14 cellular contexts compared by ENCODE assay signal in genomic region chrX:107272431-107272921, GRCh38.
DNase-seq lines count a peak whose midpoint lies in the region; FAIRE-seq and TF ChIP-seq lines count a peak whose summit lies in the region.
"Had no signal": no experiment of that assay in that cellular context is flagged by ENCODE, and none has a peak within 500 bp of the region (broad histone marks: within the 10 kb centered on the region; RNA-seq: fewer than 3 reads in every experiment).

No MANE protein-coding gene starts in this region.

- FAIRE-seq in H54 (lab: Jason Lieb, UNC), result no peak
- FAIRE-seq: G401.6 had no signal

- H3K27ac Mint-ChIP-seq in activated T-cell treated with anti-CD3 and anti-CD28 coated beads, Interleukin-2, amount 50 U/mL, for 24 hours, result no peak overlapping the region
- no peak overlapping the region for H3K27ac Mint-ChIP-seq in activated naive CD8-positive, alpha-beta T cell
- H3K27ac Mint-ChIP-seq in osteocyte (ENCODE audit: unreplicated experiment) (no peak overlapping the region), chondrocyte (ENCODE audit: unreplicated experiment) (no peak overlapping the region)

- DNase-seq in activated T-cell treated with anti-CD3 and anti-CD28 coated beads, Interleukin-2, amount 50 U/mL, for 24 hours, result peak; percentile 34
- DNase-seq in activated T-cell treated with anti-CD3 and anti-CD28 coated beads for 4 hours, result no peak
- DNase-seq in stimulated activated CD4-positive, alpha-beta T cell treated with anti-CD3 and anti-CD28 coated beads, Interleukin-4, amount 100 ng/mL, for 48 hours (ENCODE audit: low read depth in 2 of 2), result peak; percentile 0 to 2
- DNase-seq in osteocyte (ENCODE audit: extremely low spot score, unreplicated experiment), result no peak
- DNase-seq in chondrocyte (ENCODE audit: low spot score), result no peak
- DNase-seq in H54 (ENCODE audit: insufficient read length, low spot score), result no peak
- DNase-seq: activated CD4-positive, CD25-positive, alpha-beta regulatory T cell; central memory CD4-positive, alpha-beta T cell; NCI-H2081; Peyer's patch had no signal

- no peaks in the 10 kb centered on the region for H3K36me3 ChIP-seq in iPS-18a (ENCODE audit: control insufficient read depth, low read depth, low read length)
- H3K36me3 ChIP-seq: neutrophil, Peyer's patch had no signal

- H3K36me3 Mint-ChIP-seq in activated T-cell treated with anti-CD3 and anti-CD28 coated beads, Interleukin-2, amount 50 U/mL, for 24 hours (ENCODE audit: low read depth), result no peaks in the 10 kb centered on the region
- no peaks in the 10 kb centered on the region for H3K36me3 Mint-ChIP-seq in activated naive CD8-positive, alpha-beta T cell
- H3K36me3 Mint-ChIP-seq in osteocyte (ENCODE audit: unreplicated experiment) (no peaks in the 10 kb centered on the region), chondrocyte (ENCODE audit: low read depth) (no peaks in the 10 kb centered on the region)

- H3K4me1 Mint-ChIP-seq in activated T-cell treated with anti-CD3 and anti-CD28 coated beads, Interleukin-2, amount 50 U/mL, for 24 hours (ENCODE audit: low read depth), result peaks cover 4% of the 10 kb centered on the region
- peaks cover 5% of the 10 kb centered on the region for H3K4me1 Mint-ChIP-seq in activated naive CD8-positive, alpha-beta T cell (ENCODE audit: low read depth)
- H3K4me1 Mint-ChIP-seq in osteocyte (ENCODE audit: unreplicated experiment) (no peaks in the 10 kb centered on the region), chondrocyte (ENCODE audit: low read depth) (no peaks in the 10 kb centered on the region)

- no peaks in the 10 kb centered on the region for H3K9me3 Mint-ChIP-seq in activated T-cell treated with anti-CD3 and anti-CD28 coated beads, Interleukin-2, amount 50 U/mL, for 24 hours
- no peaks in the 10 kb centered on the region for H3K9me3 Mint-ChIP-seq in activated naive CD8-positive, alpha-beta T cell (ENCODE audit: low read depth)
- peaks cover 11% of the 10 kb centered on the region for H3K9me3 Mint-ChIP-seq in osteocyte (ENCODE audit: unreplicated experiment)
- H3K9me3 Mint-ChIP-seq in chondrocyte (ENCODE audit: low read depth), result peaks cover 11% of the 10 kb centered on the region

- no peak overlapping the region for H3K4me3 Mint-ChIP-seq in activated T-cell treated with anti-CD3 and anti-CD28 coated beads, Interleukin-2, amount 50 U/mL, for 24 hours
- H3K4me3 Mint-ChIP-seq in activated naive CD8-positive, alpha-beta T cell, result peak overlapping the region; percentile 5
- H3K4me3 Mint-ChIP-seq in osteocyte (ENCODE audit: unreplicated experiment), result no peak overlapping the region
- H3K4me3 Mint-ChIP-seq in chondrocyte (ENCODE audit: unreplicated experiment), result no peak overlapping the region

- H3K27me3 ChIP-seq in iPS-18a (ENCODE audit: control insufficient read depth, insufficient read depth, low read length), result peaks cover 10% of the 10 kb centered on the region
- H3K27me3 ChIP-seq: Peyer's patch had no signal

- TF ChIP-seq CTCF in osteocyte (IDR thresholded peaks at IDR 0.05) (no peak), chondrocyte (IDR thresholded peaks at IDR 0.05) (no peak)

- no peak overlapping the region for H3K27ac ChIP-seq in iPS-18a (ENCODE audit: low read length)
- H3K27ac ChIP-seq: neutrophil, Peyer's patch had no signal

- H3K9ac ChIP-seq in iPS-18a (ENCODE audit: low read length), result no peak overlapping the region

- no peak for TF ChIP-seq POLR2A in H54 (IDR thresholded peaks at IDR 0.05; ENCODE audit: low read depth, low read length)

- H3K27me3 Mint-ChIP-seq in activated T-cell treated with anti-CD3 and anti-CD28 coated beads, Interleukin-2, amount 50 U/mL, for 24 hours, result peaks cover 40% of the 10 kb centered on the region
- peaks cover 6% of the 10 kb centered on the region for H3K27me3 Mint-ChIP-seq in activated naive CD8-positive, alpha-beta T cell
- no peaks in the 10 kb centered on the region for H3K27me3 Mint-ChIP-seq in osteocyte (ENCODE audit: unreplicated experiment)
- H3K27me3 Mint-ChIP-seq in chondrocyte (ENCODE audit: low read depth), result no peaks in the 10 kb centered on the region

- no peaks in the 10 kb centered on the region for H3K9me3 ChIP-seq in iPS-18a (ENCODE audit: control insufficient read depth, low read depth, low read length)
- H3K9me3 ChIP-seq: neutrophil, Peyer's patch had no signal

- no peaks in the 10 kb centered on the region for H3K4me1 ChIP-seq in iPS-18a (ENCODE audit: control insufficient read depth, low read depth, low read length)
- H3K4me1 ChIP-seq: Peyer's patch had no signal

- H3K4me3 ChIP-seq in iPS-18a (ENCODE audit: low read length), result peak overlapping the region; percentile 49

Comparison
In these comparisons a context has a peak if more than half of its experiments do, and no peak if none do; other contexts are left out.
1. DNase-seq: peak in activated T-cell treated with anti-CD3 and anti-CD28 coated beads, Interleukin-2, amount 50 U/mL, for 24 hours (single experiment) and stimulated activated CD4-positive, alpha-beta T cell treated with anti-CD3 and anti-CD28 coated beads, Interleukin-4, amount 100 ng/mL, for 48 hours (2 of 2); none in activated T-cell treated with anti-CD3 and anti-CD28 coated beads for 4 hours (single experiment), osteocyte (single experiment), chondrocyte (single experiment) and H54 (single experiment).